12 cellular contexts compared by ENCODE assay signal in genomic region chr17:74531231-74531761, GRCh38. TPM values are rescaled to one million over a fixed set of nuclear protein-coding genes. Genes with fewer than 3 reads are reported as not detected.
DNase-seq lines count a peak whose midpoint lies in the region; ATAC-seq and TF ChIP-seq lines count a peak whose summit lies in the region.
"Had no signal": no experiment of that assay in that cellular context is flagged by ENCODE, and none has a peak within 500 bp of the region (broad histone marks: within the 10 kb centered on the region; RNA-seq: fewer than 3 reads in every experiment).

Gene CD300LB, minus strand, starts transcription at chr17:74531475. Its CDS starts 125 bp downstream, at chr17:74531350.

- H3K9me3 ChIP-seq in T-helper 17 cell (ENCODE audit: control insufficient read depth, low read length, poor library complexity, severe bottlenecking) (no peaks in the 10 kb centered on the region), thoracic aorta (no peaks in the 10 kb centered on the region)
- no peaks in the 10 kb centered on the region for H3K9me3 ChIP-seq in CD8-positive, alpha-beta memory T cell (ENCODE audit: low read length)
- H3K9me3 ChIP-seq in CD4-positive, alpha-beta memory T cell (ENCODE audit: control insufficient read depth in 1 of 2, low read length in 2 of 2): no peaks in the 10 kb centered on the region

- CTCF ChIA-PET in CD8-positive, alpha-beta memory T cell (lab: Charles Lee): interaction anchor here (1.4 to 2.9 kb wide), 3 partner anchors 151 to 320 kb away, joined by 3 to 11 read pairs (median 10); partner anchors contain the start of gene GPR142
- CTCF ChIA-PET in CD4-positive, alpha-beta memory T cell (lab: Charles Lee; ENCODE audit: partially characterized antibody): interaction anchor here (1.2 to 2.2 kb wide), 2 partner anchors 8 to 152 kb away, joined by 3 to 7 read pairs; no protein-coding TSS in a partner anchor

- H3K27ac Mint-ChIP-seq in activated naive CD4-positive, alpha-beta T cell treated with anti-CD3 and anti-CD28 coated beads, Interleukin-2, amount 50 U/mL, for 24 hours: no peak within 1 kb of the TSS
- no peak within 1 kb of the TSS for H3K27ac Mint-ChIP-seq in activated naive CD4-positive, alpha-beta T cell treated with anti-CD3 and anti-CD28 coated beads, Interleukin-2, amount 50 U/mL, for 72 hours
- no peak within 1 kb of the TSS for H3K27ac Mint-ChIP-seq in T-helper 17 cell
- peak within 1 kb of the TSS in 1 of 8 donors; percentile 40 for H3K27ac Mint-ChIP-seq in CD8-positive, alpha-beta memory T cell
- H3K27ac Mint-ChIP-seq in CD4-positive, alpha-beta memory T cell: no peak within 1 kb of the TSS
- H3K27ac Mint-ChIP-seq: T-cell had no signal

- H3K4me3 Mint-ChIP-seq in activated naive CD4-positive, alpha-beta T cell treated with anti-CD3 and anti-CD28 coated beads, Interleukin-2, amount 50 U/mL, for 24 hours: peak within 1 kb of the TSS; percentile 33
- H3K4me3 Mint-ChIP-seq in T-helper 17 cell: peak within 1 kb of the TSS; percentile 2
- H3K4me3 Mint-ChIP-seq in CD8-positive, alpha-beta memory T cell: peak within 1 kb of the TSS in 1 of 7 donors; percentile 83
- H3K4me3 Mint-ChIP-seq in CD4-positive, alpha-beta memory T cell: peak within 1 kb of the TSS in 1 of 8 donors; percentile 41
- H3K4me3 Mint-ChIP-seq: T-cell had no signal

- no peaks in the 10 kb centered on the region for H3K36me3 ChIP-seq in thoracic aorta
- no peaks in the 10 kb centered on the region for H3K36me3 ChIP-seq in CD8-positive, alpha-beta memory T cell (ENCODE audit: insufficient read depth, low read length)
- H3K36me3 ChIP-seq in CD4-positive, alpha-beta memory T cell (ENCODE audit: insufficient read depth, low read length): no peaks in the 10 kb centered on the region

- peaks cover 11% of the 10 kb centered on the region for H3K27me3 Mint-ChIP-seq in activated naive CD4-positive, alpha-beta T cell treated with anti-CD3 and anti-CD28 coated beads, Interleukin-2, amount 50 U/mL, for 24 hours
- peaks cover 63% of the 10 kb centered on the region for H3K27me3 Mint-ChIP-seq in T-helper 17 cell
- H3K27me3 Mint-ChIP-seq in CD8-positive, alpha-beta memory T cell: peaks cover 18 to 74% of the 10 kb centered on the region in 2 donors
- peaks cover 17 to 24% of the 10 kb centered on the region in 2 donors for H3K27me3 Mint-ChIP-seq in CD4-positive, alpha-beta memory T cell

- DNase-seq in activated naive CD4-positive, alpha-beta T cell treated with anti-CD3 and anti-CD28 coated beads, Interleukin-2, amount 50 U/mL, for 72 hours (ENCODE audit: low spot score in 2 of 2): no peak
- DNase-seq in T-helper 17 cell: no peak
- DNase-seq in islet precursor cell: peak; percentile 41
- DNase-seq in thoracic aorta (ENCODE audit: low spot score): no peak
- no peak for DNase-seq in CD8-positive, alpha-beta memory T cell
- DNase-seq in CD4-positive, alpha-beta memory T cell: no peak
- DNase-seq: effector memory CD4-positive, alpha-beta T cell had no signal

- no peaks in the 10 kb centered on the region for H3K9me3 Mint-ChIP-seq in activated naive CD4-positive, alpha-beta T cell treated with anti-CD3 and anti-CD28 coated beads, Interleukin-2, amount 50 U/mL, for 24 hours
- no peaks in the 10 kb centered on the region for H3K9me3 Mint-ChIP-seq in activated naive CD4-positive, alpha-beta T cell treated with anti-CD3 and anti-CD28 coated beads, Interleukin-2, amount 50 U/mL, for 72 hours
- H3K9me3 Mint-ChIP-seq in CD8-positive, alpha-beta memory T cell: peaks cover 0 to 2% (median 0%) of the 10 kb centered on the region in 5 donors
- peaks cover 0 to 2% (median 0%) of the 10 kb centered on the region in 8 donors for H3K9me3 Mint-ChIP-seq in CD4-positive, alpha-beta memory T cell
- H3K9me3 Mint-ChIP-seq: T-cell had no signal

- POLR2A ChIA-PET in CD8-positive, alpha-beta memory T cell (lab: Charles Lee): no interaction called here
- POLR2A ChIA-PET in CD4-positive, alpha-beta memory T cell (lab: Charles Lee; ENCODE audit: partially characterized antibody): no interaction called here

- TF ChIP-seq CTCF in thoracic aorta (IDR thresholded peaks at IDR 0.05): no peak

- H3K4me1 ChIP-seq in thoracic aorta (ENCODE audit: control insufficient read depth in 1 of 2, low read depth in 2 of 2): no peaks in the 10 kb centered on the region
- H3K4me1 ChIP-seq in CD8-positive, alpha-beta memory T cell (ENCODE audit: insufficient read depth, low read length): no peaks in the 10 kb centered on the region
- H3K4me1 ChIP-seq in CD4-positive, alpha-beta memory T cell (ENCODE audit: insufficient read depth, low read length): no peaks in the 10 kb centered on the region

- peak within 1 kb of the TSS; percentile 38 for H3K4me3 ChIP-seq in thoracic aorta
- no peak within 1 kb of the TSS for H3K4me3 ChIP-seq in CD8-positive, alpha-beta memory T cell (ENCODE audit: low read length)
- no peak within 1 kb of the TSS for H3K4me3 ChIP-seq in CD4-positive, alpha-beta memory T cell (ENCODE audit: low read length in 2 of 2)

- no peak for ATAC-seq in activated naive CD4-positive, alpha-beta T cell treated with anti-CD3 and anti-CD28 coated beads, Interleukin-2, amount 50 U/mL, for 72 hours
- ATAC-seq in T-helper 17 cell (no peak), thoracic aorta (ENCODE audit: insufficient number of reproducible peaks, low FRiP score, low read depth) (no peak), HG03354 (IDR thresholded peaks at IDR 0.05; ENCODE audit: poor library complexity, severe bottlenecking, unreplicated experiment) (no peak)

- H3K27ac ChIP-seq in thoracic aorta: no peak within 1 kb of the TSS
- no peak within 1 kb of the TSS for H3K27ac ChIP-seq in CD8-positive, alpha-beta memory T cell (ENCODE audit: low read depth, low read length)
- no peak within 1 kb of the TSS for H3K27ac ChIP-seq in CD4-positive, alpha-beta memory T cell (ENCODE audit: low read depth, low read length)

- H3K4me1 Mint-ChIP-seq in activated naive CD4-positive, alpha-beta T cell treated with anti-CD3 and anti-CD28 coated beads, Interleukin-2, amount 50 U/mL, for 24 hours: peaks cover 11% of the 10 kb centered on the region
- peaks cover 9% of the 10 kb centered on the region for H3K4me1 Mint-ChIP-seq in T-helper 17 cell
- peaks cover 3 to 5% (median 3%) of the 10 kb centered on the region in 3 donors for H3K4me1 Mint-ChIP-seq in CD8-positive, alpha-beta memory T cell
- H3K4me1 Mint-ChIP-seq in CD4-positive, alpha-beta memory T cell: peaks cover 0 to 5% (median 4%) of the 10 kb centered on the region in 4 donors

- H3K27me3 ChIP-seq in thoracic aorta (replicated peaks; ENCODE audit: insufficient read depth): no peaks in the 10 kb centered on the region
- H3K27me3 ChIP-seq in CD8-positive, alpha-beta memory T cell (ENCODE audit: insufficient read depth, low read length, poor library complexity, severe bottlenecking): peaks cover 14% of the 10 kb centered on the region
- H3K27me3 ChIP-seq in CD4-positive, alpha-beta memory T cell (ENCODE audit: insufficient read depth, low read length): peaks cover 14% of the 10 kb centered on the region

- H3K36me3 Mint-ChIP-seq in activated naive CD4-positive, alpha-beta T cell treated with anti-CD3 and anti-CD28 coated beads, Interleukin-2, amount 50 U/mL, for 24 hours: no peaks in the 10 kb centered on the region
- no peaks in the 10 kb centered on the region for H3K36me3 Mint-ChIP-seq in activated naive CD4-positive, alpha-beta T cell treated with anti-CD3 and anti-CD28 coated beads, Interleukin-2, amount 50 U/mL, for 72 hours
- peaks cover 3% of the 10 kb centered on the region for H3K36me3 Mint-ChIP-seq in T-helper 17 cell (ENCODE audit: low read depth)
- no peaks in the 10 kb centered on the region for H3K36me3 Mint-ChIP-seq in CD8-positive, alpha-beta memory T cell
- no peaks in the 10 kb centered on the region for H3K36me3 Mint-ChIP-seq in CD4-positive, alpha-beta memory T cell
- H3K36me3 Mint-ChIP-seq: T-cell had no signal

- intact Hi-C loops in CD4-positive, alpha-beta memory T cell (cut with micrococcal nuclease): no loop called here

RNA-seq across cellular contexts. Expression of gene CD300LB, which starts in this region (rescaled TPM):
- not detected for total RNA-seq in activated naive CD4-positive, alpha-beta T cell treated with anti-CD3 and anti-CD28 coated beads, Interleukin-2, amount 50 U/mL, for 72 hours
- total RNA-seq in T-helper 17 cell (1 to 10 TPM in 1 of 2 donors, under 1 TPM in 1; 0.34 to 1.4 TPM), thoracic aorta (under 1 TPM; 0.81 to 0.85 TPM)
- under 1 TPM in 1 of 2 experiments, not detected in 1; 0.11 TPM for total RNA-seq in CD8-positive, alpha-beta memory T cell
- polyA plus RNA-seq in CD8-positive, alpha-beta memory T cell: not detected
- total RNA-seq in CD4-positive, alpha-beta memory T cell: under 1 TPM; 0.17 to 0.19 TPM
- not detected for polyA plus RNA-seq in CD4-positive, alpha-beta memory T cell
- total RNA-seq: T-cell, urinary bladder had no signal
- polyA plus RNA-seq: AG04450 had no signal
